ENCODE assay signal across 30 cellular contexts in genomic region chr14:89891055-89891454, GRCh38.
"Had no signal": no experiment of that assay in that cellular context is flagged by ENCODE, and none has a peak within 500 bp of the region (broad histone marks: within the 10 kb centered on the region; RNA-seq: fewer than 3 reads in every experiment).

No MANE protein-coding gene starts in this region.

- ATAC-seq: naive thymus-derived CD4-positive, alpha-beta T cell; natural killer cell; psoas muscle; right cardiac atrium; right lobe of liver; stimulated activated effector memory CD8-positive, alpha-beta T cell treated with anti-CD3 and anti-CD28 coated beads, Interleukin-12 subunit alpha, Interleukin-12 subunit beta, amount 100 ng/mL, for 72 hours; stimulated activated naive B cell treated with anti-CD40 and anti-IgM and Interleukin-4, amounts not matched to agents 10 μg/mL and 1 μg/mL and 100 μg/mL, for 72 hours; upper lobe of right lung had no signal

- H3K4me3 Mint-ChIP-seq: naive thymus-derived CD4-positive, alpha-beta T cell; natural killer cell; nephron progenitor cell; neural crest cell; stimulated activated effector memory CD8-positive, alpha-beta T cell treated with anti-CD3 and anti-CD28 coated beads, Interleukin-12 subunit alpha, Interleukin-12 subunit beta, amount 100 ng/mL, for 72 hours; stimulated activated naive B cell treated with anti-CD40 and anti-IgM and Interleukin-4, amounts not matched to agents 10 μg/mL and 1 μg/mL and 100 μg/mL, for 72 hours; stimulated activated naive CD8-positive, alpha-beta T cell treated with anti-CD3 and anti-CD28 coated beads, Interleukin-15, Interleukin-2, amounts not matched to agents 100 ng/mL and 50 ng/mL, for 24 hours; type B pancreatic cell had no signal

- H3K4me1 Mint-ChIP-seq: naive thymus-derived CD4-positive, alpha-beta T cell; natural killer cell; neural crest cell; stimulated activated effector memory CD8-positive, alpha-beta T cell treated with anti-CD3 and anti-CD28 coated beads, Interleukin-12 subunit alpha, Interleukin-12 subunit beta, amount 100 ng/mL, for 72 hours had no signal

- H3K36me3 Mint-ChIP-seq: natural killer cell; stimulated activated effector memory CD8-positive, alpha-beta T cell treated with anti-CD3 and anti-CD28 coated beads, Interleukin-12 subunit alpha, Interleukin-12 subunit beta, amount 100 ng/mL, for 72 hours had no signal

- H3K4me1 ChIP-seq: pancreas, psoas muscle, right lobe of liver, stomach, suprapubic skin, testis, tibial artery, transverse colon, upper lobe of right lung, uterus had no signal

- H3K27ac ChIP-seq: neutrophil, pancreas, psoas muscle, right lobe of liver, sigmoid colon, stomach, suprapubic skin, testis, tibial artery, transverse colon, upper lobe of right lung, uterus had no signal

- DNase-seq: naive thymus-derived CD4-positive, alpha-beta T cell; natural killer cell; nephron progenitor cell; nucleus accumbens; pancreas; psoas muscle; right lobe of liver; sigmoid colon; small intestine; stimulated activated CD4-positive, alpha-beta T cell treated with anti-CD3 and anti-CD28 coated beads, Interleukin-15, amount 100 ng/mL, for 24 hours; stimulated activated CD4-positive, alpha-beta T cell treated with anti-CD3 and anti-CD28 coated beads, Interleukin-2, amount 100 ng/mL, for 24 hours; stimulated activated CD4-positive, alpha-beta T cell treated with anti-CD3 and anti-CD28 coated beads, Interleukin-2, amount 100 ng/mL, for 48 hours; stimulated activated CD4-positive, alpha-beta T cell treated with anti-CD3 and anti-CD28 coated beads, Interleukin-4, amount 100 ng/mL, for 24 hours; stimulated activated naive B cell treated with anti-CD40 and anti-IgM and Interleukin-4, amounts not matched to agents 10 μg/mL and 1 μg/mL and 100 μg/mL, for 72 hours; stimulated activated naive CD4-positive, alpha-beta T cell treated with Interleukin-2 at 50 U/mL for 16 hours; stomach; substantia nigra; testis; tibial artery; transverse colon; upper lobe of right lung; uterus had no signal

- H3K9me3 Mint-ChIP-seq: natural killer cell; stimulated activated effector memory CD8-positive, alpha-beta T cell treated with anti-CD3 and anti-CD28 coated beads, Interleukin-12 subunit alpha, Interleukin-12 subunit beta, amount 100 ng/mL, for 72 hours had no signal

- H3K27me3 ChIP-seq: neutrophil, pancreas, right lobe of liver, sigmoid colon, stomach, suprapubic skin, testis, tibial artery, transverse colon, upper lobe of right lung, uterus had no signal

- FAIRE-seq: pancreas, small intestine had no signal

- H3K27me3 Mint-ChIP-seq: progenitor cell of endocrine pancreas; stimulated activated naive B cell treated with anti-CD40 and anti-IgM and Interleukin-4, amounts not matched to agents 10 μg/mL and 1 μg/mL and 100 μg/mL, for 72 hours; stimulated activated naive CD8-positive, alpha-beta T cell treated with anti-CD3 and anti-CD28 coated beads, Interleukin-15, Interleukin-2, amounts not matched to agents 100 ng/mL and 50 ng/mL, for 24 hours; type B pancreatic cell had no signal

- H3K27ac Mint-ChIP-seq: naive thymus-derived CD4-positive, alpha-beta T cell; natural killer cell; nephron progenitor cell; progenitor cell of endocrine pancreas; stimulated activated effector memory CD8-positive, alpha-beta T cell treated with anti-CD3 and anti-CD28 coated beads, Interleukin-12 subunit alpha, Interleukin-12 subunit beta, amount 100 ng/mL, for 72 hours; stimulated activated naive B cell treated with anti-CD40 and anti-IgM and Interleukin-4, amounts not matched to agents 10 μg/mL and 1 μg/mL and 100 μg/mL, for 72 hours; stimulated activated naive CD8-positive, alpha-beta T cell treated with anti-CD3 and anti-CD28 coated beads, Interleukin-15, Interleukin-2, amounts not matched to agents 100 ng/mL and 50 ng/mL, for 24 hours; type B pancreatic cell had no signal

- H3K4me3 ChIP-seq: pancreas, psoas muscle, right lobe of liver, sigmoid colon, stomach, suprapubic skin, tibial artery, transverse colon, upper lobe of right lung, uterus had no signal

- H3K9me3 ChIP-seq: neutrophil, pancreas, right lobe of liver, sigmoid colon, suprapubic skin, testis, tibial artery, upper lobe of right lung, uterus had no signal

- H3K36me3 ChIP-seq: neutrophil, pancreas, right lobe of liver, sigmoid colon, stomach, suprapubic skin, tibial artery, transverse colon, upper lobe of right lung, uterus had no signal
